8 cellular contexts compared by ENCODE assay signal in the genomic region with DNA sequence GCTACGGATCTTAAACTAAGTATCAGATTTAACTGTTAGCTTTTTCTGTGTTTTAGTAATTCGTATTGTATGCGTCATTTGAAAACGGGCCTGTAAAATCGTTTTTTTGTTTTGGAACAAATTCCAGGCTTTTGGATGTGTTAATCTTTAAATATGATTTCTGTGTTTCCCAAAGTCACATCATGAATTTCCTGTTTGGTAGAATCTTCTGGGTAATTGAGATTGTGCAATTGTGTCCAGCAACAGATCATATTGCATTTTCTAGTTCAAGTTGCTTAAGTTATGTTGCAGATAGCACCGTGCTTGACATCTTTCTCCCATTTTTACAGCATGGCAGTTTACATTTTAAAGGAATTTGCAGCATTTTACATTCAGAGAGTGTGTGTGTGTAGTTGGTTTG. TPM values are rescaled to one million over a fixed set of nuclear protein-coding genes. Genes with fewer than 3 reads are reported as not detected.
DNase-seq lines count a peak whose midpoint lies in the region; ATAC-seq and TF ChIP-seq lines count a peak whose summit lies in the region.

No MANE protein-coding gene starts in this region.

- H3K4me3 ChIP-seq in Peyer's patch (peak overlapping the region; percentile 61 to 99 (median 93)), trophoblast cell (ENCODE audit: low read depth, low read length) (no peak overlapping the region)

- H3K4me2 ChIP-seq in trophoblast cell (ENCODE audit: low read length), result peak overlapping the region; percentile 43

- TF ChIP-seq POLR2A in Peyer's patch (IDR thresholded peaks at IDR 0.05), result no peak

- H4K91ac ChIP-seq in trophoblast cell (ENCODE audit: low read depth, low read length), result no peak overlapping the region

- no peak overlapping the region for H4K8ac ChIP-seq in trophoblast cell (ENCODE audit: low read depth, low read length)

- H3K9ac ChIP-seq in trophoblast cell (ENCODE audit: low read length), result no peak overlapping the region

- H2AK5ac ChIP-seq in trophoblast cell (ENCODE audit: low read length), result no peak overlapping the region

- H2BK5ac ChIP-seq in trophoblast cell (ENCODE audit: low read depth, low read length, poor library complexity), result no peak overlapping the region

- H3K9me3 ChIP-seq in Peyer's patch (no peaks in the 10 kb centered on the region), trophoblast cell (ENCODE audit: insufficient read depth, low read depth, low read length) (peaks cover 3% of the 10 kb centered on the region)

- CTCF ChIA-PET in activated CD4-positive, alpha-beta T cell treated with anti-CD3 and anti-CD28 coated beads, Interleukin-2, amount 10 ng/mL, durations not matched to agents 7 days and 5 days (lab: Charles Lee), result interaction anchor here (2.6 to 4.4 kb wide), 3 partner anchors 65 to 95 kb away, joined by 16 to 45 read pairs (median 17); no protein-coding TSS in a partner anchor

- POLR2A ChIA-PET in activated CD4-positive, alpha-beta T cell treated with anti-CD3 and anti-CD28 coated beads, Interleukin-2, amount 10 ng/mL, durations not matched to agents 7 days and 5 days (lab: Charles Lee), result no interaction called here

- H3K4me1 Mint-ChIP-seq in activated CD4-positive, alpha-beta T cell treated with anti-CD3 and anti-CD28 coated beads, Interleukin-2, amount 10 ng/mL, durations not matched to agents 7 days and 5 days, result peaks cover 55% of the 10 kb centered on the region

- H3K4me1 ChIP-seq in Peyer's patch (peaks cover 0 to 39% (median 5%) of the 10 kb centered on the region in 4 donors), trophoblast cell (ENCODE audit: control insufficient read depth in 1 of 2, insufficient read depth in 2 of 2, low read length in 2 of 2) (peaks cover 3 to 7% of the 10 kb centered on the region in 2 experiments)

- H3K27ac ChIP-seq in Peyer's patch (peak overlapping the region in 3 of 4 donors; percentile 84 to 96 (median 93)), trophoblast cell (ENCODE audit: low read depth, low read length) (no peak overlapping the region)

- DNase-seq in activated CD4-positive, alpha-beta T cell treated with anti-CD3 and anti-CD28 coated beads, Interleukin-2, amount 10 ng/mL, durations not matched to agents 7 days and 5 days, result no peak
- DNase-seq in activated CD4-positive, alpha-beta T cell treated with anti-CD3 and anti-CD28 coated beads, Interleukin-2, amount 50 U/mL, for 1 hour, result no peak
- DNase-seq in Peyer's patch (no peak), epidermal melanocyte (ENCODE audit: insufficient read length, low spot score) (peak; percentile 27), trophoblast cell (peak; percentile 46 to 90), nucleus accumbens (lab: John Stamatoyannopoulos, UW) (no peak), anterior cingulate cortex (lab: John Stamatoyannopoulos, UW) (no peak)

- ATAC-seq in HG03095 (IDR thresholded peaks at IDR 0.05; ENCODE audit: unreplicated experiment), result no peak

- TF ChIP-seq CTCF in Peyer's patch (IDR thresholded peaks at IDR 0.05), result no peak

- peaks cover 14% of the 10 kb centered on the region for H3K79me2 ChIP-seq in trophoblast cell (ENCODE audit: control insufficient read depth, insufficient read depth, low read length, poor library complexity)

- H3K27ac Mint-ChIP-seq in activated CD4-positive, alpha-beta T cell treated with anti-CD3 and anti-CD28 coated beads, Interleukin-2, amount 10 ng/mL, durations not matched to agents 7 days and 5 days, result peak overlapping the region; percentile 90

- H3K36me3 ChIP-seq in Peyer's patch (no peaks in the 10 kb centered on the region), trophoblast cell (ENCODE audit: control insufficient read depth in 1 of 2, insufficient read depth in 2 of 2, low read length in 2 of 2) (no peaks in the 10 kb centered on the region)

- WGBS in trophoblast cell (ENCODE audit: extremely low coverage, insufficient coverage, insufficient read length), result no CpG with 5 or more reads among the region's 6 CpGs

- H3K23ac ChIP-seq in trophoblast cell (ENCODE audit: low read length), result no peak overlapping the region

- no peaks in the 10 kb centered on the region for H3K27me3 ChIP-seq in Peyer's patch
- no peaks in the 10 kb centered on the region for H3K27me3 ChIP-seq in trophoblast cell (ENCODE audit: insufficient read depth, low read length)

- no peaks in the 10 kb centered on the region for H3K9me3 Mint-ChIP-seq in activated CD4-positive, alpha-beta T cell treated with anti-CD3 and anti-CD28 coated beads, Interleukin-2, amount 10 ng/mL, durations not matched to agents 7 days and 5 days

- no peak overlapping the region for H4K12ac ChIP-seq in trophoblast cell (ENCODE audit: low read depth, low read length)

- H3K4me3 Mint-ChIP-seq in activated CD4-positive, alpha-beta T cell treated with anti-CD3 and anti-CD28 coated beads, Interleukin-2, amount 10 ng/mL, durations not matched to agents 7 days and 5 days, result peak overlapping the region; percentile 93

- no peak overlapping the region for H3K18ac ChIP-seq in trophoblast cell (ENCODE audit: low read length)

- no peak overlapping the region for H3K14ac ChIP-seq in trophoblast cell (ENCODE audit: low read length)

- H3K4ac ChIP-seq in trophoblast cell (ENCODE audit: low read depth, low read length), result peak overlapping the region; percentile 44

- no peak overlapping the region for H2BK120ac ChIP-seq in trophoblast cell (ENCODE audit: insufficient read depth, low read length, poor library complexity)

- no peak overlapping the region for H2BK12ac ChIP-seq in trophoblast cell (ENCODE audit: low read length)

- no peak overlapping the region for H2AFZ ChIP-seq in trophoblast cell (ENCODE audit: insufficient read depth, low read length, poor library complexity)

- H3K79me1 ChIP-seq in trophoblast cell (ENCODE audit: low read length), result peaks cover 9% of the 10 kb centered on the region

- peaks cover 24% of the 10 kb centered on the region for H3K36me3 Mint-ChIP-seq in activated CD4-positive, alpha-beta T cell treated with anti-CD3 and anti-CD28 coated beads, Interleukin-2, amount 10 ng/mL, durations not matched to agents 7 days and 5 days (ENCODE audit: low read depth)

- H3K27me3 Mint-ChIP-seq in activated CD4-positive, alpha-beta T cell treated with anti-CD3 and anti-CD28 coated beads, Interleukin-2, amount 10 ng/mL, durations not matched to agents 7 days and 5 days, result peaks cover 16% of the 10 kb centered on the region

RNA-seq across cellular contexts. Expression of a gene that starts 1.9 kb away (rescaled TPM):
- total RNA-seq in activated CD4-positive, alpha-beta T cell treated with anti-CD3 and anti-CD28 coated beads, Interleukin-2, amount 10 ng/mL, durations not matched to agents 7 days and 5 days, result 10 to 100 TPM; 66.7 to 68.6 TPM
- total RNA-seq in Peyer's patch, result 100 to 1,000 TPM in 2 of 4 donors, 10 to 100 TPM in 2; 64.4 to 109 (median 97.4) TPM
- polyA plus RNA-seq in trophoblast cell (2013), result 19.1 and 19.2 TPM in 2 replicates

RNA-seq across cellular contexts. Expression of a gene that starts 5.0 kb away (rescaled TPM):
- total RNA-seq in activated CD4-positive, alpha-beta T cell treated with anti-CD3 and anti-CD28 coated beads, Interleukin-2, amount 10 ng/mL, durations not matched to agents 7 days and 5 days, result not detected
- total RNA-seq in Peyer's patch, result 1 to 10 TPM in 1 of 4 donors, not detected in 3; 1.7 TPM
- 0.01 TPM in 2 replicates for polyA plus RNA-seq in trophoblast cell (2013)

Comparison
In these comparisons a context has a peak if more than half of its experiments do, and no peak if none do; other contexts are left out.
1. DNase-seq: peak in epidermal melanocyte (single experiment) and trophoblast cell (2 of 2); none in activated CD4-positive, alpha-beta T cell treated with anti-CD3 and anti-CD28 coated beads, Interleukin-2, amount 10 ng/mL, durations not matched to agents 7 days and 5 days (single experiment), activated CD4-positive, alpha-beta T cell treated with anti-CD3 and anti-CD28 coated beads, Interleukin-2, amount 50 U/mL, for 1 hour (single experiment), Peyer's patch (0 of 3), nucleus accumbens (0 of 56) and anterior cingulate cortex (0 of 58).